In genomic region chr1:208245185-208245705, GRCh38 we compare ENCODE assay signal across 8 cellular contexts. TPM values are rescaled to one million over a fixed set of nuclear protein-coding genes. Genes with fewer than 3 reads are reported as not detected.
DNase-seq lines count a peak whose midpoint lies in the region; ATAC-seq and TF ChIP-seq lines count a peak whose summit lies in the region.

No MANE protein-coding gene starts in this region.

- peaks cover 2% of the 10 kb centered on the region for H3K27me3 Mint-ChIP-seq in chondrocyte (ENCODE audit: low read depth)

- no peaks in the 10 kb centered on the region for H3K36me3 ChIP-seq in kidney epithelial cell (ENCODE audit: control insufficient read depth, insufficient read depth, low read length)

- peak; percentile 64 for DNase-seq in 8988T
- DNase-seq in NCI-H226: peak; percentile 90
- peak; percentile 76 for DNase-seq in activated CD4-positive, CD25-positive, alpha-beta regulatory T cell treated with anti-CD3 and anti-CD28 coated beads, Interleukin-2, amount 50 U/mL, for 72 hours
- DNase-seq in chondrocyte (ENCODE audit: low spot score): no peak
- peak; percentile 72 for DNase-seq in kidney epithelial cell (ENCODE audit: low read depth)
- DNase-seq in stimulated activated CD4-positive, alpha-beta T cell treated with anti-CD3 and anti-CD28 coated beads, Interleukin-15, amount 100 ng/mL, for 48 hours (ENCODE audit: low read depth in 2 of 2): peak; percentile 62 to 74

- no peaks in the 10 kb centered on the region for H3K36me3 Mint-ChIP-seq in chondrocyte (ENCODE audit: low read depth)

- H3K27ac Mint-ChIP-seq in chondrocyte (ENCODE audit: unreplicated experiment): peak overlapping the region; percentile 69

- H3K27me3 ChIP-seq in kidney epithelial cell (ENCODE audit: control insufficient read depth, insufficient read depth, low read length): peaks cover 6% of the 10 kb centered on the region

- ATAC-seq in GM18508 (IDR thresholded peaks at IDR 0.05; ENCODE audit: insufficient read depth, unreplicated experiment) (peak; percentile 74), HG03159 (IDR thresholded peaks at IDR 0.05; ENCODE audit: unreplicated experiment) (peak; percentile 79)

- no peaks in the 10 kb centered on the region for H3K9me3 Mint-ChIP-seq in chondrocyte (ENCODE audit: low read depth)

- peak overlapping the region; percentile 71 for H3K4me3 Mint-ChIP-seq in chondrocyte (ENCODE audit: unreplicated experiment)

- TF ChIP-seq CTCF in chondrocyte (IDR thresholded peaks at IDR 0.05) (peak; percentile 94), kidney epithelial cell (IDR thresholded peaks at IDR 0.05; ENCODE audit: insufficient read depth, low read length, poor library complexity, severe bottlenecking) (peak; percentile 76)

- H3K4me3 ChIP-seq in kidney epithelial cell (ENCODE audit: low read depth, low read length): no peak overlapping the region

- H3K4me1 Mint-ChIP-seq in chondrocyte (ENCODE audit: low read depth): peaks cover 55% of the 10 kb centered on the region

RNA-seq across cellular contexts. Expression of gene PLXNA2, which starts 1.1 kb away (rescaled TPM):
- total RNA-seq in chondrocyte (22.0 to 37.9 TPM (median 24.9 TPM) in 3 replicates), kidney epithelial cell (6.9 and 9.2 TPM in 2 replicates)
